21 cellular contexts compared by ENCODE assay signal in the genomic region with DNA sequence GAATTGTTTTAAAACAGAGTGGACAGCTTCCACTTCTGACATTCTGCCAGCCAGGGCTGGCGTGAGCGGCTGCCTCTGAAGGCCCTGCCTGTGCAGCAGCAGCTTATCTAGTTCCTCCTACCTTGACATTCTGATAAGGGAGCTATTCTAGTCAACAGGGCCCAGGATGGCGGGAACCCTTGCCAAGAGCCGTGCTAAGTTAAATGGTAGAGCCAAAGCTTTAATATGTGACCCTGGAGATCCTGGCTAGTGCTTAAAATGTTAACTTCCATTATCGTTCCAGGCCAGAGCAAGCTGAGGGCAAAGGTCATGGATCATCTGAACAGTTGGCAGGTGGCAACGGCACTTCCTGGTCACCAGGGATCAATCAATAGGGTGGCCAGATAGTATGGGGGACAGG. TPM values are rescaled to one million over a fixed set of nuclear protein-coding genes. Genes with fewer than 3 reads are reported as not detected.
DNase-seq lines count a peak whose midpoint lies in the region; ATAC-seq, FAIRE-seq and TF ChIP-seq lines count a peak whose summit lies in the region.
"Had no signal": no experiment of that assay in that cellular context is flagged by ENCODE, and none has a peak within 500 bp of the region (broad histone marks: within the 10 kb centered on the region; RNA-seq: fewer than 3 reads in every experiment).

No MANE protein-coding gene starts in this region.

- no peaks in the 10 kb centered on the region for H3K36me3 Mint-ChIP-seq in CD8-positive, alpha-beta memory T cell
- H3K36me3 Mint-ChIP-seq: activated naive CD8-positive, alpha-beta T cell treated with anti-CD3 and anti-CD28 coated beads for 36 hours; mesothelial cell of epicardium had no signal

- no peaks in the 10 kb centered on the region for H3K9me3 ChIP-seq in hepatocyte (ENCODE audit: low read depth)
- no peaks in the 10 kb centered on the region for H3K9me3 ChIP-seq in small intestine (ENCODE audit: control insufficient read depth, low read depth)
- no peaks in the 10 kb centered on the region for H3K9me3 ChIP-seq in CD8-positive, alpha-beta memory T cell (ENCODE audit: low read length)
- H3K9me3 ChIP-seq: breast epithelium, MG63 had no signal

- H4K20me1 ChIP-seq in hepatocyte (ENCODE audit: insufficient read depth, poor library complexity, severe bottlenecking): no peaks in the 10 kb centered on the region

- H3K27me3 ChIP-seq in hepatocyte (peaks cover 25% of the 10 kb centered on the region), small intestine (ENCODE audit: control insufficient read depth in 2 of 2, insufficient read depth in 2 of 2, low read length in 2 of 2) (peaks cover 0 to 4% of the 10 kb centered on the region in 2 donors)
- peaks cover 8% of the 10 kb centered on the region for H3K27me3 ChIP-seq in CD8-positive, alpha-beta memory T cell (ENCODE audit: insufficient read depth, low read length, poor library complexity, severe bottlenecking)

- peaks cover 33 to 47% of the 10 kb centered on the region in 2 donors for H3K27me3 Mint-ChIP-seq in CD8-positive, alpha-beta memory T cell

- no peak overlapping the region for H3K27ac ChIP-seq in hepatocyte
- peak overlapping the region in 1 of 2 donors; percentile 30 for H3K27ac ChIP-seq in small intestine (ENCODE audit: low read depth in 1 of 2, low read length in 1 of 2)
- H3K27ac ChIP-seq in CD8-positive, alpha-beta memory T cell (ENCODE audit: low read depth, low read length): no peak overlapping the region
- H3K27ac ChIP-seq: breast epithelium, dorsolateral prefrontal cortex, SK-N-MC had no signal

- TF ChIP-seq CTCF in hepatocyte (IDR thresholded peaks at IDR 0.05; ENCODE audit: poor library complexity): no peak

- no peak for ATAC-seq in HG03442 (IDR thresholded peaks at IDR 0.05; ENCODE audit: unreplicated experiment)
- ATAC-seq: PC-3 had no signal

- no peaks in the 10 kb centered on the region for H3K36me3 ChIP-seq in hepatocyte (replicated peaks; ENCODE audit: insufficient read depth, low read depth)
- H3K36me3 ChIP-seq in small intestine (ENCODE audit: control insufficient read depth in 2 of 2, insufficient read depth in 2 of 2, low read length in 2 of 2): no peaks in the 10 kb centered on the region
- no peaks in the 10 kb centered on the region for H3K36me3 ChIP-seq in CD8-positive, alpha-beta memory T cell (ENCODE audit: insufficient read depth, low read length)
- H3K36me3 ChIP-seq: breast epithelium, MG63 had no signal

- POLR2A ChIA-PET in CD8-positive, alpha-beta memory T cell (lab: Charles Lee): no interaction called here

- H3K4me1 Mint-ChIP-seq in CD8-positive, alpha-beta memory T cell: peaks cover 6 to 20% (median 9%) of the 10 kb centered on the region in 3 donors

- WGBS in hepatocyte (ENCODE audit: low lambda C conversion rate, missing lambda C conversion rate): 42% methylated on average over 6 of the region's 6 CpGs
- WGBS in small intestine, 3 donors: 14 to 46% (median 28%) methylated on average over 6 of the region's 6 CpGs

- CTCF ChIA-PET in CD8-positive, alpha-beta memory T cell (lab: Charles Lee): interaction anchor here (0.8 to 1.8 kb wide), 3 partner anchors 10 to 62 kb away, joined by 4 to 6 read pairs (median 5); no protein-coding TSS in a partner anchor

- H2AFZ ChIP-seq in hepatocyte: no peak overlapping the region

- no peak overlapping the region for H3K4me3 ChIP-seq in hepatocyte
- H3K4me3 ChIP-seq in small intestine (ENCODE audit: low read depth in 1 of 2, low read length in 2 of 2): no peak overlapping the region
- H3K4me3 ChIP-seq in CD8-positive, alpha-beta memory T cell (ENCODE audit: low read length): no peak overlapping the region
- H3K4me3 ChIP-seq: breast epithelium, MG63, SK-N-MC had no signal

- H3K4me1 ChIP-seq in hepatocyte (ENCODE audit: insufficient read depth) (peaks cover 15% of the 10 kb centered on the region), small intestine (ENCODE audit: control insufficient read depth in 2 of 2, insufficient read depth in 1 of 2, low read depth in 1 of 2, low read length in 1 of 2) (peaks cover 0 to 3% of the 10 kb centered on the region in 2 donors)
- peaks cover 5% of the 10 kb centered on the region for H3K4me1 ChIP-seq in CD8-positive, alpha-beta memory T cell (ENCODE audit: insufficient read depth, low read length)

- H3K9me3 Mint-ChIP-seq in CD8-positive, alpha-beta memory T cell: no peaks in the 10 kb centered on the region
- H3K9me3 Mint-ChIP-seq: activated CD4-positive, alpha-beta memory T cell treated with anti-CD3 and anti-CD28 coated beads, Interleukin-2, amount 10 ng/mL, durations not matched to agents 7 days and 5 days; activated naive CD8-positive, alpha-beta T cell treated with anti-CD3 and anti-CD28 coated beads for 36 hours; mesothelial cell of epicardium; neural crest cell had no signal

- H3K27ac Mint-ChIP-seq in CD8-positive, alpha-beta memory T cell: no peak overlapping the region
- H3K27ac Mint-ChIP-seq: activated CD4-positive, alpha-beta memory T cell treated with anti-CD3 and anti-CD28 coated beads, Interleukin-2, amount 10 ng/mL, durations not matched to agents 7 days and 5 days; activated naive CD8-positive, alpha-beta T cell treated with anti-CD3 and anti-CD28 coated beads for 36 hours; mesothelial cell of epicardium had no signal

- DNase-seq in NCI-H226 (peak; percentile 76), amniotic epithelial cell (ENCODE audit: low read depth) (peak; percentile 11), hepatocyte (ENCODE audit: low spot score) (peak; percentile 49), small intestine (peak; percentile 81)
- DNase-seq in activated CD4-positive, alpha-beta T cell treated with anti-CD3 and anti-CD28 coated beads, Interleukin-2, amount 50 U/mL, for 1 hour: no peak
- DNase-seq in CD8-positive, alpha-beta memory T cell: no peak
- DNase-seq: activated CD4-positive, alpha-beta memory T cell treated with anti-CD3 and anti-CD28 coated beads, Interleukin-2, amount 10 ng/mL, durations not matched to agents 7 days and 5 days; activated naive CD8-positive, alpha-beta T cell treated with anti-CD3 and anti-CD28 coated beads for 36 hours; activated T-cell treated with anti-CD3 and anti-CD28 coated beads, Interleukin-2, amount 50 U/mL, for 48 hours; MG63; NCI-H1694; NCI-H510A treated with DMSO at 0.1 percent for 48 hours; PC-3; retina had no signal

- H3K4me3 Mint-ChIP-seq in CD8-positive, alpha-beta memory T cell: no peak overlapping the region
- H3K4me3 Mint-ChIP-seq: activated CD4-positive, alpha-beta memory T cell treated with anti-CD3 and anti-CD28 coated beads, Interleukin-2, amount 10 ng/mL, durations not matched to agents 7 days and 5 days; activated naive CD8-positive, alpha-beta T cell treated with anti-CD3 and anti-CD28 coated beads for 36 hours; mesothelial cell of epicardium had no signal

- no peaks in the 10 kb centered on the region for H3K79me2 ChIP-seq in hepatocyte

- no peak for FAIRE-seq in small intestine (lab: Jason Lieb, UNC)

- no peaks in the 10 kb centered on the region for H3K9me2 ChIP-seq in hepatocyte (replicated peaks; ENCODE audit: insufficient read depth)

- H3K4me2 ChIP-seq in hepatocyte: no peak overlapping the region

RNA-seq across cellular contexts. Expression of gene KCNJ5, which starts 3.5 kb away (rescaled TPM):
- total RNA-seq in hepatocyte: 0.64 and 1.00 TPM in 2 replicates
- 0.52 and 1.2 TPM in 2 replicates for polyA plus RNA-seq in hepatocyte
- under 1 TPM in 2 of 3 donors, not detected in 1; 0.54 to 0.76 TPM for polyA plus RNA-seq in small intestine
- under 1 TPM in 1 of 2 experiments, not detected in 1; 0.04 TPM for total RNA-seq in CD8-positive, alpha-beta memory T cell
- not detected for polyA plus RNA-seq in CD8-positive, alpha-beta memory T cell
- total RNA-seq: activated CD4-positive, alpha-beta memory T cell treated with anti-CD3 and anti-CD28 coated beads, Interleukin-2, amount 10 ng/mL, durations not matched to agents 7 days and 5 days; activated naive CD8-positive, alpha-beta T cell treated with anti-CD3 and anti-CD28 coated beads for 36 hours; HT1080; PC-3 had no signal

RNA-seq across cellular contexts. Expression of gene KCNJ1, which starts 27.6 kb away (rescaled TPM):
- not detected in 2 replicates for total RNA-seq in hepatocyte
- not detected in 2 replicates for polyA plus RNA-seq in hepatocyte
- polyA plus RNA-seq in small intestine: under 1 TPM in 1 of 3 donors, not detected in 2; 0.06 TPM
- total RNA-seq in CD8-positive, alpha-beta memory T cell: not detected
- not detected for polyA plus RNA-seq in CD8-positive, alpha-beta memory T cell
- total RNA-seq: activated CD4-positive, alpha-beta memory T cell treated with anti-CD3 and anti-CD28 coated beads, Interleukin-2, amount 10 ng/mL, durations not matched to agents 7 days and 5 days; activated naive CD8-positive, alpha-beta T cell treated with anti-CD3 and anti-CD28 coated beads for 36 hours; HT1080; mesothelial cell of epicardium; neural crest cell; PC-3 had no signal

RNA-seq across cellular contexts. Expression of gene TP53AIP1, which starts 48.0 kb away (rescaled TPM):
- 0.17 TPM in 1 of 2 replicates, not detected in the other for total RNA-seq in hepatocyte
- polyA plus RNA-seq in hepatocyte: 0.23 TPM in 1 of 2 replicates, not detected in the other
- polyA plus RNA-seq in small intestine: under 1 TPM in 1 of 3 donors, not detected in 2; 0.18 TPM
- total RNA-seq in CD8-positive, alpha-beta memory T cell: not detected
- not detected for polyA plus RNA-seq in CD8-positive, alpha-beta memory T cell
- total RNA-seq: activated CD4-positive, alpha-beta memory T cell treated with anti-CD3 and anti-CD28 coated beads, Interleukin-2, amount 10 ng/mL, durations not matched to agents 7 days and 5 days; activated naive CD8-positive, alpha-beta T cell treated with anti-CD3 and anti-CD28 coated beads for 36 hours; HT1080; neural crest cell had no signal

Comparison
In these comparisons a context has a peak if more than half of its experiments do, and no peak if none do; other contexts are left out.
1. DNase-seq: peak in NCI-H226 (single experiment), amniotic epithelial cell (single experiment), hepatocyte (single experiment) and small intestine (single experiment); none in activated CD4-positive, alpha-beta T cell treated with anti-CD3 and anti-CD28 coated beads, Interleukin-2, amount 50 U/mL, for 1 hour (single experiment) and CD8-positive, alpha-beta memory T cell (0 of 5).